ENCODE assay signal across 16 cellular contexts in the genomic region with DNA sequence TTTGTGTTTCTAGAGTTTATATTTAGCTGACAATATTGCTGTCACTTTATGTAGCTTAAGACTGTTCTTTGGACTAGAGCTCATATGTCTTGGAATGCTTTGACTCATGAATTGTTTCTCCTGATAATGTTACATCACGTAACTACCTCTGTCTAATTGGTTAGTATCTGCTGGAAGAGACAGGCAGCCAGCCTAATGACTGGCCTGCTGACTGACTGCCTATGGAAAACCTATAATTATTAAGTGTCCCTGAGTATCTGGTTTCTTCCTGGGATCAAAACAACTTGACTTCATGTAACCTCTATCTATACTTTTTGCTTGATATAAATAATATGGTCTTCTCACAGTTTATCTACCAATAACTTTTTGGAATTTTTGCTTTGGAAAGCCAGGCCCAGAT. TPM values are rescaled to one million over a fixed set of nuclear protein-coding genes. Genes with fewer than 3 reads are reported as not detected.
DNase-seq lines count a peak whose midpoint lies in the region; ATAC-seq and TF ChIP-seq lines count a peak whose summit lies in the region.
"Had no signal": no experiment of that assay in that cellular context is flagged by ENCODE, and none has a peak within 500 bp of the region (broad histone marks: within the 10 kb centered on the region; RNA-seq: fewer than 3 reads in every experiment).

No MANE protein-coding gene starts in this region.

- intact Hi-C loops in prostate gland (cut with DNase I) = no loop called here

- TF ChIP-seq CTCF in Loucy (conservative IDR thresholded peaks at IDR 0.05; ENCODE audit: low read length) (no peak), fibroblast of pulmonary artery (IDR thresholded peaks at IDR 0.05; ENCODE audit: low read length, missing control alignments) (no peak), retinal pigment epithelial cell (conservative IDR thresholded peaks at IDR 0.05; ENCODE audit: low read depth, low read length) (no peak), prostate gland (IDR thresholded peaks at IDR 0.05) (no peak)

- H3K36me3 ChIP-seq in Loucy (ENCODE audit: insufficient read depth, low read length) = no peaks in the 10 kb centered on the region
- no peaks in the 10 kb centered on the region for H3K36me3 ChIP-seq in SK-N-MC (ENCODE audit: insufficient read depth, low read length)
- H3K36me3 ChIP-seq in prostate gland = no peaks in the 10 kb centered on the region
- H3K36me3 ChIP-seq: BLaER1 treated with 17β-estradiol and CSF1 and Interleukin-3, amounts not matched to agents 10 nM and 100 nM; right atrium auricular region; thoracic aorta had no signal

- H3K4me3 ChIP-seq in Loucy (ENCODE audit: low read length, poor library complexity, severe bottlenecking) = no peak overlapping the region
- peak overlapping the region; percentile 51 for H3K4me3 ChIP-seq in SK-N-MC
- no peak overlapping the region for H3K4me3 ChIP-seq in fibroblast of pulmonary artery (replicated peaks; ENCODE audit: low read depth, low read length)
- H3K4me3 ChIP-seq in retinal pigment epithelial cell (ENCODE audit: low read length) = no peak overlapping the region
- no peak overlapping the region for H3K4me3 ChIP-seq in prostate gland
- H3K4me3 ChIP-seq: BLaER1 treated with 17β-estradiol and CSF1 and Interleukin-3, amounts not matched to agents 10 nM and 100 nM; right atrium auricular region; thoracic aorta had no signal

- H3K27me3 ChIP-seq in Loucy (ENCODE audit: insufficient read depth, low read length, poor library complexity, severe bottlenecking) (no peaks in the 10 kb centered on the region), prostate gland (replicated peaks; ENCODE audit: insufficient read depth) (no peaks in the 10 kb centered on the region)
- H3K27me3 ChIP-seq: BLaER1 treated with 17β-estradiol and CSF1 and Interleukin-3, amounts not matched to agents 10 nM and 100 nM; right atrium auricular region had no signal

- no peaks in the 10 kb centered on the region for H3F3A ChIP-seq in Loucy (ENCODE audit: low read depth)

- H3K4me1 ChIP-seq in Loucy (ENCODE audit: insufficient read depth, low read length, poor library complexity, severe bottlenecking) (no peaks in the 10 kb centered on the region), prostate gland (replicated peaks) (no peaks in the 10 kb centered on the region)
- H3K4me1 ChIP-seq: BLaER1 treated with 17β-estradiol and CSF1 and Interleukin-3, amounts not matched to agents 10 nM and 100 nM had no signal

- no peak overlapping the region for H3K9ac ChIP-seq in Loucy (ENCODE audit: low read depth, low read length, poor library complexity, severe bottlenecking)
- H3K9ac ChIP-seq in SK-N-MC (ENCODE audit: insufficient read length) = peak overlapping the region; percentile 65
- H3K9ac ChIP-seq: BLaER1 treated with 17β-estradiol and CSF1 and Interleukin-3, amounts not matched to agents 10 nM and 100 nM had no signal

- no peaks in the 10 kb centered on the region for H3K9me3 ChIP-seq in Loucy (ENCODE audit: insufficient read depth, low read depth, low read length)
- no peaks in the 10 kb centered on the region for H3K9me3 ChIP-seq in SK-N-MC (ENCODE audit: low read depth, low read length)
- H3K9me3 ChIP-seq in prostate gland = no peaks in the 10 kb centered on the region
- H3K9me3 ChIP-seq: BLaER1 treated with 17β-estradiol and CSF1 and Interleukin-3, amounts not matched to agents 10 nM and 100 nM; right atrium auricular region; thoracic aorta had no signal

- no peak overlapping the region for H3K4me2 ChIP-seq in Loucy (ENCODE audit: low read depth, low read length, poor library complexity, severe bottlenecking)
- H3K4me2 ChIP-seq: BLaER1 treated with 17β-estradiol and CSF1 and Interleukin-3, amounts not matched to agents 10 nM and 100 nM had no signal

- no peak for DNase-seq in SK-N-MC (ENCODE audit: low read depth, low spot score)
- peak; percentile 20 for DNase-seq in fibroblast of pulmonary artery (ENCODE audit: low read depth)
- peak; percentile 14 for DNase-seq in retinal pigment epithelial cell (ENCODE audit: low read depth)
- no peak for DNase-seq in prostate gland (ENCODE audit: low spot score)
- DNase-seq: activated CD4-positive, alpha-beta T cell treated with anti-CD3 and anti-CD28 coated beads for 1 hour; activated naive CD4-positive, alpha-beta T cell; DMS 273 treated with DMSO at 0.1 percent for 48 hours; Right ventricle myocardium superior; stimulated activated CD4-positive, alpha-beta T cell treated with anti-CD3 and anti-CD28 coated beads, Interleukin-2, amount 100 ng/mL, for 48 hours had no signal

- H2AFZ ChIP-seq in Loucy (ENCODE audit: low read length) = 0 out of 2 replicates have a peak overlapping the region, but pooled peaks have one; percentile 60

- ATAC-seq in GM19463 (IDR thresholded peaks at IDR 0.05; ENCODE audit: unreplicated experiment) (no peak), GM19455 (IDR thresholded peaks at IDR 0.05; ENCODE audit: unreplicated experiment) (no peak)

- H3K9me2 ChIP-seq in Loucy (replicated peaks; ENCODE audit: low read depth, low read length) = no peaks in the 10 kb centered on the region

- no peaks in the 10 kb centered on the region for H3K79me2 ChIP-seq in Loucy (ENCODE audit: insufficient read depth, low read length)

- no peaks in the 10 kb centered on the region for H4K20me1 ChIP-seq in Loucy (ENCODE audit: insufficient read depth, low read length, poor library complexity, severe bottlenecking)
- H4K20me1 ChIP-seq: BLaER1 treated with 17β-estradiol and CSF1 and Interleukin-3, amounts not matched to agents 10 nM and 100 nM had no signal

- 74% methylated on average over 1 of the region's 1 CpG for WGBS in prostate gland

- peak overlapping the region; percentile 99 for H3K27ac ChIP-seq in SK-N-MC
- H3K27ac ChIP-seq in prostate gland = no peak overlapping the region
- H3K27ac ChIP-seq: BLaER1 treated with 17β-estradiol and CSF1 and Interleukin-3, amounts not matched to agents 10 nM and 100 nM; right atrium auricular region; thoracic aorta had no signal

- no peak for TF ChIP-seq POLR2A in prostate gland (IDR thresholded peaks at IDR 0.05)

RNA-seq across cellular contexts. Expression of gene SOX6, which starts 9.4 kb away (rescaled TPM):
- 10 to 100 TPM in 1 of 2 donors, 1 to 10 TPM in 1; 3.1 to 15.5 TPM for total RNA-seq in prostate gland
- total RNA-seq: T-helper 2 cell treated with Interferon-gamma antibody and Interleukin-4, amounts not matched to agents 100 ng/mL and 5 ng/mL, for 36 hours had no signal

Comparison
In these comparisons a context has a peak if more than half of its experiments do, and no peak if none do; other contexts are left out.
1. DNase-seq: peak in fibroblast of pulmonary artery (single experiment) and retinal pigment epithelial cell (single experiment); none in SK-N-MC (single experiment) and prostate gland (single experiment).